In the genomic region with DNA sequence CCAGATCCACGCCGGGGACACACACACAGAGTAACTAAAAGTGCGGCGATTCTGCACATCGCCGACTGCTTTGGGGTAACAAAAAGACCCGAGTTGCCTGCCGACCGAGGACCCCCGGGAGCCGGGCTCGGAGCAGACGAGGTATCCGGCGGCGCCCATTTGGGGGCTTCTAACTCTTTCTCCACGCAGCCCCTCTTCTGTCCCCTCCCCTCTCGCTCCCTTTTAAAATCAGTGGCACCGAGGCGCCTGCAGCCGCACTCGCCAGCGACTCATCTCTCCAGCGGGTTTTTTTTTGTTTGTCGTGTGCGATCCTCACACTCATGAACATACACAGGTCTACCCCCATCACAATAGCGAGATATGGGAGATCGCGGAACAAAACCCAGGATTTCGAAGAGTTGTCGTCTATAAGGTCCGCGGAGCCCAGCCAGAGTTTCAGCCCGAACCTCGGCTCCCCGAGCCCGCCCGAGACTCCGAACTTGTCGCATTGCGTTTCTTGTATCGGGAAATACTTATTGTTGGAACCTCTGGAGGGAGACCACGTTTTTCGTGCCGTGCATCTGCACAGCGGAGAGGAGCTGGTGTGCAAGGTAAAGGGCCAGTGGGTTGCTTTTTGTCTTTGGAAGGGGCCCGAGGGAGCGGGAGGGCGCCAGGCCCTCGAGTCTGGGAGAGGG, we compare ENCODE assay signal across 9 cellular contexts. TPM values are rescaled to one million over a fixed set of nuclear protein-coding genes. Genes with fewer than 3 reads are reported as not detected.
DNase-seq lines count a peak whose midpoint lies in the region; ATAC-seq, FAIRE-seq and TF ChIP-seq lines count a peak whose summit lies in the region.
"Had no signal": no experiment of that assay in that cellular context is flagged by ENCODE, and none has a peak within 500 bp of the region (broad histone marks: within the 10 kb centered on the region; RNA-seq: fewer than 3 reads in every experiment).

No MANE protein-coding gene starts in this region.

- H3K27ac Mint-ChIP-seq in activated CD4-positive, alpha-beta T cell treated with anti-CD3 and anti-CD28 coated beads for 36 hours: peak overlapping the region; percentile 71

- peak; percentile 8 for ATAC-seq in activated CD4-positive, alpha-beta T cell treated with anti-CD3 and anti-CD28 coated beads for 36 hours
- ATAC-seq in body of pancreas (no peak), GM21825 (IDR thresholded peaks at IDR 0.05; ENCODE audit: unreplicated experiment) (no peak)

- 1 to 2% methylated on average over 40 to 50 of the region's 50 CpGs for WGBS in body of pancreas, 2 donors

- FAIRE-seq in kidney (lab: Jason Lieb, UNC): no peak
- FAIRE-seq: colon had no signal

- peak; percentile 51 for DNase-seq in activated CD4-positive, alpha-beta T cell treated with anti-CD3 and anti-CD28 coated beads for 36 hours
- DNase-seq in activated CD4-positive, alpha-beta T cell treated with anti-CD3 and anti-CD28 coated beads for 1 hour: no peak
- DNase-seq in RWPE1 (ENCODE audit: low spot score): peak; percentile 25
- peak in 3 of 4 donors; percentile 32 to 49 (median 42) for DNase-seq in body of pancreas
- DNase-seq in kidney: peak; percentile 53
- DNase-seq in stimulated activated CD4-positive, alpha-beta T cell treated with anti-CD3 and anti-CD28 coated beads, Interleukin-4, amount 100 ng/mL, for 4 hours: peak; percentile 24 to 26
- DNase-seq in SIG-M5 (lab: John Stamatoyannopoulos, UW): no peak

- no peaks in the 10 kb centered on the region for H3K27me3 ChIP-seq in body of pancreas

- H3K27ac ChIP-seq in RWPE1: peak overlapping the region; percentile 96
- H3K27ac ChIP-seq in body of pancreas: peak overlapping the region; percentile 62 to 92 (median 88)
- peak overlapping the region; percentile 91 to 97 for H3K27ac ChIP-seq in kidney (ENCODE audit: low read depth in 2 of 2, low read length in 2 of 2)

- H3K36me3 ChIP-seq in body of pancreas (replicated peaks in 1 of 2; ENCODE audit: insufficient read depth in 1 of 2, low read depth in 2 of 2) (no peaks in the 10 kb centered on the region), kidney (ENCODE audit: control insufficient read depth in 1 of 2, insufficient read depth in 2 of 2, low read length in 2 of 2) (no peaks in the 10 kb centered on the region)

- H3K27me3 Mint-ChIP-seq in activated CD4-positive, alpha-beta T cell treated with anti-CD3 and anti-CD28 coated beads for 36 hours: no peaks in the 10 kb centered on the region

- H3K9me3 Mint-ChIP-seq in activated CD4-positive, alpha-beta T cell treated with anti-CD3 and anti-CD28 coated beads for 36 hours (ENCODE audit: low read depth): no peaks in the 10 kb centered on the region

- no peak for TF ChIP-seq POLR2A in body of pancreas (IDR thresholded peaks at IDR 0.05)

- peak overlapping the region; percentile 93 to 96 for H3K9ac ChIP-seq in kidney (ENCODE audit: low read length in 2 of 2)

- peaks cover 61% of the 10 kb centered on the region for H3K4me1 Mint-ChIP-seq in activated CD4-positive, alpha-beta T cell treated with anti-CD3 and anti-CD28 coated beads for 36 hours

- H3K9me3 ChIP-seq in body of pancreas (no peaks in the 10 kb centered on the region), kidney (ENCODE audit: control insufficient read depth in 1 of 2, low read length in 2 of 2) (no peaks in the 10 kb centered on the region)

- TF ChIP-seq CTCF in RWPE1 (conservative IDR thresholded peaks at IDR 0.05; ENCODE audit: low read depth) (no peak), body of pancreas (IDR thresholded peaks at IDR 0.05) (no peak), kidney (IDR thresholded peaks at IDR 0.05; ENCODE audit: borderline replicate concordance, extremely low read depth, insufficient read depth) (no peak)

- POLR2A ChIA-PET in activated CD4-positive, alpha-beta T cell treated with anti-CD3 and anti-CD28 coated beads for 36 hours (lab: Charles Lee): no interaction called here
- POLR2A ChIA-PET in RWPE1 (lab: Yijun Ruan, JAX; ENCODE audit: low non-redundant PET): no interaction called here

- H3K4me3 ChIP-seq in body of pancreas (peak overlapping the region; percentile 62 to 89), kidney (ENCODE audit: low read length in 2 of 2) (peak overlapping the region; percentile 88)

- H3K36me3 Mint-ChIP-seq in activated CD4-positive, alpha-beta T cell treated with anti-CD3 and anti-CD28 coated beads for 36 hours (ENCODE audit: low read depth): peaks cover 3% of the 10 kb centered on the region

- CTCF ChIA-PET in activated CD4-positive, alpha-beta T cell treated with anti-CD3 and anti-CD28 coated beads for 36 hours (lab: Charles Lee): interaction anchor here (0.6 to 2.1 kb wide), 7 partner anchors 8 to 304 kb away, joined by 3 to 12 read pairs (median 4); no protein-coding TSS in a partner anchor
- CTCF ChIA-PET in RWPE1 (lab: Yijun Ruan, JAX): interaction anchor here (0.6 to 3.8 kb wide), 11 partner anchors 65 to 1090 kb away, joined by 3 to 32 read pairs (median 4); no protein-coding TSS in a partner anchor

- H3K4me1 ChIP-seq in body of pancreas (peaks cover 43% of the 10 kb centered on the region), kidney (ENCODE audit: control insufficient read depth in 1 of 2, insufficient read depth in 1 of 2, low read depth in 1 of 2, low read length in 2 of 2) (peaks cover 8 to 12% of the 10 kb centered on the region in 2 donors)

- peak overlapping the region; percentile 92 for H3K4me3 Mint-ChIP-seq in activated CD4-positive, alpha-beta T cell treated with anti-CD3 and anti-CD28 coated beads for 36 hours

- intact Hi-C loops in activated CD4-positive, alpha-beta T cell treated with anti-CD3 and anti-CD28 coated beads for 36 hours (cut with DNase I, micrococcal nuclease): loop anchor here (1.0 to 10.0 kb wide), 15 partner anchors 139 to 1376 kb away; partner anchors contain the start of gene ROCK2 (in 1 of the 2)
- intact Hi-C loops in body of pancreas (cut with DNase I): no loop called here
- intact Hi-C loops in kidney (cut with DNase I): no loop called here

RNA-seq across cellular contexts. Expression of gene TRIB2, which starts 1.4 kb away (rescaled TPM):
- total RNA-seq in activated CD4-positive, alpha-beta T cell treated with anti-CD3 and anti-CD28 coated beads for 36 hours: 1 to 10 TPM; 2.7 to 3.7 TPM
- total RNA-seq in body of pancreas: 10 to 100 TPM; 49.3 to 99.2 TPM
- 69.2 TPM for total RNA-seq in kidney
- 29.6 TPM for polyA plus RNA-seq in kidney (ENCODE audit: insufficient read depth, low read depth, low replicate concordance)

Comparison
In these comparisons a context has a peak if more than half of its experiments do, and no peak if none do; other contexts are left out.
1. DNase-seq: peak in activated CD4-positive, alpha-beta T cell treated with anti-CD3 and anti-CD28 coated beads for 36 hours (single experiment), RWPE1 (single experiment), body of pancreas (3 of 4), kidney (single experiment) and stimulated activated CD4-positive, alpha-beta T cell treated with anti-CD3 and anti-CD28 coated beads, Interleukin-4, amount 100 ng/mL, for 4 hours (2 of 2); none in activated CD4-positive, alpha-beta T cell treated with anti-CD3 and anti-CD28 coated beads for 1 hour (single experiment) and SIG-M5 (single experiment).
2. RNA of gene TRIB2, which starts 1.4 kb away (total RNA-seq): 49.3 to 99.2 TPM in body of pancreas and 69.2 TPM in kidney (single experiment); 2.7 to 3.7 TPM in activated CD4-positive, alpha-beta T cell treated with anti-CD3 and anti-CD28 coated beads for 36 hours; every median in the first group is over 10 times any median in the second.
3. intact Hi-C loops: an anchor here in activated CD4-positive, alpha-beta T cell treated with anti-CD3 and anti-CD28 coated beads for 36 hours (1.0 to 10.0 kb wide); none called in body of pancreas and kidney.
4. Peak in every context shown above with its lines, with median percentiles within 50 percentile points of each other: H3K27ac ChIP-seq.